ENCODE assay signal across 8 cellular contexts in the genomic region with DNA sequence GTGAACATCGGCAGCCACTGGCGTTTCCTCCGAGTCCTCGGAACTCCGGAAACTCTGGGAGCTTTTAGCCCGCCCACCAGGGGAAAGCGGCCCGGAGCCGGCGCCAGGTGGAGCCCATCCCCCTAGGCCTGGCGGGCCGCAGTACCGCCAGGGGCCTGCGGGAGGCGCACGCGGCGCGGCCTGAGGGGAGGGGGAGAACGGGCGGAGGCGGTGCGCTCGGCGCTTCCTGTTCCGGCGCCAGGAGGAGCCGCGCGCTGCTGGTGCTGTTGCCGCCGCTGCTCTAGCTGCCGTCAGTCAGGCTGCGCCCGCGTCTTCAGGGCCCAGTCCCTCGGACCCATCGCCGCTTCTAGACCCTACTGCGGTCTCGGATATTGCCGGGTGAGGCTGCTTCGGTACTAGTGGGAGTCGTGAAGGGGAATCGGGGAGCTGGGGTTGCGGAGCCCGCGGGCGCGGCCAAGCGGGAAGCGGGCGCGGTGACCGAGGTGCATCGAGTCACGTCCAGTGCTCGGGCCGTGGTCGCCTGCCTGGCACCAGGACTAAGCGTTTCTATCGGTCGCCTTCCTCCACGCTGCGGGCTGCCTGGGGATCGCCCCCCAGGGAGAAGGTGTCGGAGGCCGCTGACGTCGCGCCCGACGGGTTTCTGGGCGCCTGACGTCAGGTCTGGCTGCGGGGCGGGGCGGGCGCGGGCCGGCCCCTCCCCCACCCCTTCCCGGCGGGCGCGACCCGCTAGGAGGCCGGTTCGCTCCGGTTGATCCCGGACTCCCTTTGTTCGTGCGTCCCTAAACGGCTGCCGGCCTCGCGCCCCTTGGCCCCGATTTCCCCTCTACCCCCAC. TPM values are rescaled to one million over a fixed set of nuclear protein-coding genes. Genes with fewer than 3 reads are reported as not detected.
DNase-seq lines count a peak whose midpoint lies in the region; ATAC-seq, FAIRE-seq and TF ChIP-seq lines count a peak whose summit lies in the region.

A gene (plus strand): TSS at position 222 of the 833 bp plus-strand sequence. CDS start 10,037 bp downstream, outside the sequence.

- H3K4me1 Mint-ChIP-seq in dendritic cell treated with granulocyte-macrophage colony-stimulating factor and Interleukin-4, amounts not matched to agents 40 ng/mL and 50 ng/mL, for 4 days (ENCODE audit: low read depth), result peaks cover 29% of the 10 kb centered on the region

- no peaks in the 10 kb centered on the region for H3K27me3 Mint-ChIP-seq in dendritic cell treated with granulocyte-macrophage colony-stimulating factor and Interleukin-4, amounts not matched to agents 40 ng/mL and 50 ng/mL, for 4 days

- POLR2A ChIA-PET in HepG2 (lab: Yijun Ruan, JAX), result interaction anchor here (0.6 to 3.0 kb wide), 19 partner anchors 8 to 545 kb away, joined by 3 to 47 read pairs (median 4); a partner anchor contains a TSS

- H4K20me1 ChIP-seq in HepG2 (ENCODE audit: insufficient read depth, low read length), result peaks cover 33% of the 10 kb centered on the region

- H3K4me3 Mint-ChIP-seq in dendritic cell treated with granulocyte-macrophage colony-stimulating factor and Interleukin-4, amounts not matched to agents 40 ng/mL and 50 ng/mL, for 4 days, result peak within 1 kb of the TSS; percentile 86

- TF ChIP-seq RAD21 in HepG2 (CRISPR knock-in tag; IDR thresholded peaks at IDR 0.05), result peak; percentile 88

- peak within 1 kb of the TSS; percentile 81 for H3K4me2 ChIP-seq in HepG2 (ENCODE audit: low read depth, low read length)

- peaks cover 46% of the 10 kb centered on the region for H3K79me2 ChIP-seq in HepG2 (ENCODE audit: insufficient read depth, low read length)

- peaks cover 23% of the 10 kb centered on the region for H3K36me3 Mint-ChIP-seq in dendritic cell treated with granulocyte-macrophage colony-stimulating factor and Interleukin-4, amounts not matched to agents 40 ng/mL and 50 ng/mL, for 4 days (ENCODE audit: low read depth)

- peak; percentile 61 to 94 (median 86) for DNase-seq in C1 segment of cervical spinal cord (lab: John Stamatoyannopoulos, UW)
- peak; percentile 98 for DNase-seq in NCI-H69 (lab: John Stamatoyannopoulos, UW)
- peak; percentile 88 for DNase-seq in activated CD4-positive, alpha-beta T cell treated with anti-CD3 and anti-CD28 coated beads, Interleukin-2, amount 50 U/mL, for 1 hour
- DNase-seq in HepG2 (ENCODE audit: low spot score), result peak; percentile 82
- peak; percentile 88 for DNase-seq in stimulated activated CD4-positive, alpha-beta T cell treated with anti-CD3 and anti-CD28 coated beads, Interleukin-4, amount 100 ng/mL, for 1 hour

- no peak for FAIRE-seq in HepG2 (lab: Jason Lieb, UNC)

- H3K9me3 ChIP-seq in HepG2 (ENCODE audit: low read length), result no peaks in the 10 kb centered on the region

- intact Hi-C loops in dendritic cell treated with granulocyte-macrophage colony-stimulating factor and Interleukin-4, amounts not matched to agents 40 ng/mL and 50 ng/mL, for 4 days (cut with micrococcal nuclease), result loop anchor here (2.0 to 10.0 kb wide), 2 partner anchors 25 to 223 kb away; a partner anchor contains a TSS
- intact Hi-C loops in HepG2 (cut with micrococcal nuclease; ENCODE audit: unreplicated experiment), result no loop called here

- peak; percentile 96 to 98 for TF ChIP-seq POLR2A in HepG2 (IDR thresholded peaks at IDR 0.05; ENCODE audit: insufficient read depth in 1 of 2, low read depth in 2 of 2, low read length in 2 of 2)

- H3K4me1 ChIP-seq in HepG2 (ENCODE audit: insufficient read depth, low read length), result peaks cover 46% of the 10 kb centered on the region

- CTCF ChIA-PET in HepG2 (lab: Yijun Ruan, JAX; ENCODE audit: low intra/inter-chr PET ratio, low total read pairs), result interaction anchor here (0.6 kb wide), 1 partner anchor 110 kb away, joined by 3 read pairs; no protein-coding TSS in a partner anchor

- TF ChIP-seq EP300 in HepG2 (IDR thresholded peaks at IDR 0.05; ENCODE audit: low read depth in 2 of 2, low read length in 2 of 2) (peak; percentile 16 to 81; a peak in 3 of 4 replicates), HepG2 (CRISPR knock-in tag; IDR thresholded peaks at IDR 0.05; ENCODE audit: borderline replicate concordance) (peak; percentile 32; the same call in 1 of the 2 replicates)

- peaks cover 0 to 3% of the 10 kb centered on the region in 2 experiments; a peak in 3 of 5 replicates for H3K36me3 ChIP-seq in HepG2 (replicated peaks in 1 of 2; ENCODE audit: control insufficient read depth in 1 of 2, insufficient read depth in 2 of 2, low read length in 2 of 2)

- H3K27ac Mint-ChIP-seq in dendritic cell treated with granulocyte-macrophage colony-stimulating factor and Interleukin-4, amounts not matched to agents 40 ng/mL and 50 ng/mL, for 4 days, result peak within 1 kb of the TSS; percentile 92

- under 1% methylated on average over 10 of the region's 97 CpGs for WGBS in HepG2 (ENCODE audit: low lambda C conversion rate)

- peak within 1 kb of the TSS; percentile 99 for H3K27ac ChIP-seq in HepG2 (ENCODE audit: extremely low read length, insufficient read depth, low read length)

- peak; percentile 94 for TF ChIP-seq CTCF in HepG2 (CRISPR knock-in tag; IDR thresholded peaks at IDR 0.05)

- H3K27me3 ChIP-seq in HepG2 (ENCODE audit: control insufficient read depth in 1 of 2, insufficient read depth in 2 of 2, low read length in 2 of 2), result no peaks in the 10 kb centered on the region; a peak in 1 of 5 replicates

- peak within 1 kb of the TSS; percentile 76 to 99 (median 94) for H3K4me3 ChIP-seq in HepG2 (replicated peaks in 1 of 3; ENCODE audit: insufficient read depth in 1 of 3, low read depth in 2 of 3, low read length in 3 of 3)

- ATAC-seq in GM19328 (IDR thresholded peaks at IDR 0.05; ENCODE audit: unreplicated experiment) (peak; percentile 91), HG03520 (IDR thresholded peaks at IDR 0.05; ENCODE audit: unreplicated experiment) (peak; percentile 85), HepG2 (peak; percentile 96)

- H3K9me3 Mint-ChIP-seq in dendritic cell treated with granulocyte-macrophage colony-stimulating factor and Interleukin-4, amounts not matched to agents 40 ng/mL and 50 ng/mL, for 4 days, result no peaks in the 10 kb centered on the region

- in situ Hi-C loops in HepG2 (cut with HindIII; ENCODE audit: extremely low pct_ligation_motif_present, low pct_unique_long_range_greater_than_20kb), result no loop called here

- H3K9ac ChIP-seq in HepG2 (ENCODE audit: insufficient read depth, low read depth, low read length), result peak within 1 kb of the TSS; percentile 100

- no TSS peak for BruUV-seq in HepG2 (replicated peaks; lab: Mats Ljungman, UMichigan)

- peak within 1 kb of the TSS; percentile 64 for H2AFZ ChIP-seq in HepG2 (ENCODE audit: low read length)

TF ChIP-seq in HepG2, 621 proteins besides CTCF, POLR2A, EP300 and RAD21 (continues in another document):
- TF ChIP-seq, protein P1, sequence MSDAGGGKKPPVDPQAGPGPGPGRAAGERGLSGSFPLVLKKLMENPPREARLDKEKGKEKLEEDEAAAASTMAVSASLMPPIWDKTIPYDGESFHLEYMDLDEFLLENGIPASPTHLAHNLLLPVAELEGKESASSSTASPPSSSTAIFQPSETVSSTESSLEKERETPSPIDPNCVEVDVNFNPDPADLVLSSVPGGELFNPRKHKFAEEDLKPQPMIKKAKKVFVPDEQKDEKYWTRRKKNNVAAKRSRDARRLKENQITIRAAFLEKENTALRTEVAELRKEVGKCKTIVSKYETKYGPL (CRISPR knock-in tag; IDR thresholded peaks at IDR 0.05), result 0 out of 2 replicates have a peak, but pooled peaks have one; percentile 39
- peak; percentile 68 for TF ChIP-seq FOXA3 (CRISPR knock-in tag; IDR thresholded peaks at IDR 0.05)
- TF ChIP-seq SUZ12 (IDR thresholded peaks at IDR 0.05; ENCODE audit: low read depth, low read length), result no peak
- no peak; the same call in 1 of the 2 replicates for TF ChIP-seq ZNF260 (CRISPR knock-in tag; IDR thresholded peaks at IDR 0.05; ENCODE audit: borderline replicate concordance, low read depth)
- peak; percentile 96 for TF ChIP-seq KAT8 (CRISPR knock-in tag; IDR thresholded peaks at IDR 0.05)
- peak; percentile 96 for TF ChIP-seq NCOA1 (CRISPR knock-in tag; IDR thresholded peaks at IDR 0.05)
- peak; percentile 91 for TF ChIP-seq ELF3 (CRISPR knock-in tag; IDR thresholded peaks at IDR 0.05)
- TF ChIP-seq SRSF1 (optimal IDR thresholded peaks at IDR 0.05; ENCODE audit: low read depth, low read length), result peak; percentile 84
- no peak for TF ChIP-seq ZNF329 (CRISPR knock-in tag; IDR thresholded peaks at IDR 0.05; ENCODE audit: low read depth)

RNA-seq across cellular contexts. Expression of the gene that starts here (rescaled TPM):
- total RNA-seq in HepG2 (2016; rRNA removed; fragmentation: Illumina TruSeq; extraction: Trizol), result 27.8 and 34.7 TPM in 2 replicates
- total RNA-seq in HepG2 (2016; cell fraction: cytosol; rRNA removed; fragmentation: Illumina TruSeq; extraction: Trizol; ENCODE audit: low read depth), result 2.8 and 4.2 TPM in 2 replicates
- 29.3 and 32.0 TPM in 2 replicates for total RNA-seq in HepG2 (2016; cell fraction: insoluble cytoplasmic fraction; rRNA removed; fragmentation: Illumina TruSeq; extraction: Trizol)
- total RNA-seq in HepG2 (2016; cell fraction: membrane; rRNA removed; fragmentation: Illumina TruSeq; extraction: Trizol), result 12.6 and 12.7 TPM in 2 replicates
- total RNA-seq in HepG2 (2016; cell fraction: nucleus; rRNA removed; fragmentation: Illumina TruSeq; extraction: Trizol), result 17.7 and 20.5 TPM in 2 replicates
- polyA plus RNA-seq in HepG2 (2011; rRNA removed), result 68.4 and 75.0 TPM in 2 replicates
- polyA plus RNA-seq in HepG2 (2011; cell fraction: cytosol; rRNA removed), result 61.6 and 93.2 TPM in 2 replicates
- 45.3 and 52.4 TPM in 2 replicates for polyA plus RNA-seq in HepG2 (2011; cell fraction: nucleus; rRNA removed)
- 33.3 and 36.8 TPM in 2 replicates for polyA plus RNA-seq in HepG2 (2012)
- 5.4 and 5.8 TPM in 2 replicates for polyA plus RNA-seq in HepG2 (2016; cell fraction: cytosol; fragmentation: Illumina TruSeq; extraction: Trizol; ENCODE audit: low read depth)
- polyA plus RNA-seq in HepG2 (2016; cell fraction: insoluble cytoplasmic fraction; fragmentation: Illumina TruSeq; extraction: Trizol; ENCODE audit: low read depth), result 79.6 and 99.5 TPM in 2 replicates
- polyA plus RNA-seq in HepG2 (2016; cell fraction: membrane; fragmentation: Illumina TruSeq; extraction: Trizol; ENCODE audit: low read depth), result 15.8 and 16.6 TPM in 2 replicates
- polyA plus RNA-seq in HepG2 (2016; cell fraction: nucleus; fragmentation: Illumina TruSeq; extraction: Trizol; ENCODE audit: insufficient read depth, low read depth), result 51.2 and 62.0 TPM in 2 replicates
- 301 and 575 TPM in 2 replicates for polyA minus RNA-seq in HepG2 (2011; rRNA and poly(A)+ RNA removed; ENCODE audit: low replicate concordance)
- polyA minus RNA-seq in HepG2 (2011; cell fraction: cytosol; rRNA and poly(A)+ RNA removed), result 97.3 and 111 TPM in 2 replicates
- 22.1 and 23.1 TPM in 2 replicates for polyA minus RNA-seq in HepG2 (2011; cell fraction: nucleus; rRNA and poly(A)+ RNA removed)

Comparison
In these comparisons a context has a peak if more than half of its experiments do, and no peak if none do; other contexts are left out.
1. Peak in every context shown above with its lines: DNase-seq, ATAC-seq, H3K4me3 ChIP-seq and H3K27ac ChIP-seq.